Comparison of ENCODE assay signal across 8 cellular contexts in the genomic region with DNA sequence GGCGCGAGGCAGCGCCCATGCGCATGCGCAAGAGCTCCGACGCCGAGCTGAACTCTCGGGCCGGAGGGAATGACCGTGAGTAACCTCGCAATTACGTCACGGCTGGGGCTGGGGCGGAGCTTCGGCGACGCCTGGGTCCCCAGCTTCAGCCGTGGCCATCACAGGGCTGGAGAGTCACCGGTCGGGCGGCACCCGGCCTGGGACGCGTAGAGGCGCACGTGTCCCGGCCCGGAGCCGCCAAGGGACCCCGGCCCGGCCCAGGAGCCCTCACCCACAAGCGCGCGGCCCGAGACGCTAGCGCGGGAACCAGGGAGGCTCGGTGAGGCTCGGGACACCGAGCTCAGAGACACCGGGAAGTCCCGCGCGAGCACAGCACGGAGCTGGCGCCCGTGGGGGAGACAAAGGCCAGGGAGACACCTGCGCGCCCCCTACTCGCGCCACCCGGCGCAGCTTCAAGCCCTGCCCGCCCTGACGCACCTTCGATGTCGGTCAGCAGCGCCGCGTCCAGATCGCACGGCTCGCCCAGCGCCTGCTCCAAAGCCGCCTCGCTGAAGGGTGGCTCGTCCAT.
DNase-seq lines count a peak whose midpoint lies in the region; ATAC-seq and TF ChIP-seq lines count a peak whose summit lies in the region.

No MANE protein-coding gene starts in this region.

- peaks cover 54% of the 10 kb centered on the region for H3K4me1 Mint-ChIP-seq in central memory CD8-positive, alpha-beta T cell

- no peaks in the 10 kb centered on the region for H3K9me3 Mint-ChIP-seq in central memory CD8-positive, alpha-beta T cell

- H3K4me3 Mint-ChIP-seq in central memory CD8-positive, alpha-beta T cell: peak overlapping the region; percentile 91

- H3K27me3 Mint-ChIP-seq in central memory CD8-positive, alpha-beta T cell: no peaks in the 10 kb centered on the region

- peaks cover 42% of the 10 kb centered on the region for H3K36me3 Mint-ChIP-seq in central memory CD8-positive, alpha-beta T cell (ENCODE audit: insufficient read depth)

- peak overlapping the region; percentile 80 for H3K4me3 ChIP-seq in AG10803 (ENCODE audit: low read length)

- DNase-seq in AG10803 (ENCODE audit: low read depth) (peak; percentile 89), NCI-H345 (lab: John Stamatoyannopoulos, UW) (peak; percentile 95), islet precursor cell (peak; percentile 99)
- peak; percentile 97 to 98 for DNase-seq in central memory CD8-positive, alpha-beta T cell (ENCODE audit: low spot score in 2 of 2)
- DNase-seq in stimulated activated CD4-positive, alpha-beta T cell treated with anti-CD3 and anti-CD28 coated beads, Interleukin-12 subunit alpha, Interleukin-12 subunit beta, amount 100 ng/mL, for 24 hours (ENCODE audit: low read depth in 2 of 2): peak; percentile 89 to 98

- H3K27ac Mint-ChIP-seq in central memory CD8-positive, alpha-beta T cell (ENCODE audit: low read depth): peak overlapping the region; percentile 99

- no peak for TF ChIP-seq CTCF in AG10803 (conservative IDR thresholded peaks at IDR 0.05; ENCODE audit: low read length)

- ATAC-seq in GM19035 (IDR thresholded peaks at IDR 0.05; ENCODE audit: unreplicated experiment) (peak; percentile 70), HG03280 (IDR thresholded peaks at IDR 0.05; ENCODE audit: unreplicated experiment) (peak; percentile 67)
- ATAC-seq in activated CD4-positive, CD25-positive, alpha-beta regulatory T cell treated with anti-CD3 and anti-CD28 coated beads, Interleukin-2, amount 50 U/mL, for 24 hours: peak; percentile 76 to 78
- ATAC-seq in central memory CD8-positive, alpha-beta T cell (replicated peaks; ENCODE audit: extremely low read depth, poor library complexity, severe bottlenecking): peak; percentile 76

Comparison
In these comparisons a context has a peak if more than half of its experiments do, and no peak if none do; other contexts are left out.
1. Peak in every context shown above with its lines: DNase-seq, ATAC-seq and H3K4me3 ChIP-seq.